Comparison of ENCODE assay signal across 1 cellular context in the genomic region with DNA sequence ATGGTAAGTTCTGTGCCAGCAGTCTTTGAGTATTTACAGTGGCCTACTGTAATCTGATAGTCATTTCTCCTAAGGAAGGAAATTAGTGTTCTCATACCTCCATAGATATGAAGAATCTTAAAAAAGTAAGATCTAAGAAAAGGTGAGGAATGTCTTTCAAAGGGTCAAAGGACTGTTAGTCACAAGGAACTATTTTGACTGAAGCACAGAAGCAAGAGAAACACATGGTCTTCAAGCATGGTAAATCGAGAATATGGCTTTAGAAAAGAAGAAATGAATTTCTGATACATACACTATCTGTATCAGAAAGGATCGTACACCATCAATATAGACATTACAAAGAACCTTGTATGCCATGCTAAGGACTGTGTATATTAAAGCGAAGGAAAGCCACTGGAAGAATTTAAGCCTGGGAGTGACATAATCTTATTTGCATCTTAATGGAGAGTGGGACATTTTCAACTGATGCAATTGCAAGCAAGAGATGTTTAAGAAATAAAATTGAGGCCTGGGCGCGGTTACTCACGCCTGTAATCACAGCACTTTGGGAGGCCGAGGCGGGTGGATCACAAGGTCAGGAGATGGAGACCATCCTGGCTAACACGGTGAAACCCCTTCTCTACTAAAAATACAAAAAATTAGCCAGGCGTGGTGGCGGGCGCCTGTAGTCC.
TF ChIP-seq lines count a peak whose summit lies in the region.

No MANE protein-coding gene starts in this region.

TF ChIP-seq in K562, 482 proteins besides CTCF, POLR2A, EP300 and RAD21 (continued from another document):
- TF ChIP-seq SRSF3 (IDR thresholded peaks at IDR 0.05; ENCODE audit: insufficient read depth, low read length) (no peak), CBX2 (IDR thresholded peaks at IDR 0.05; ENCODE audit: insufficient read depth, low read length, poor library complexity, severe bottlenecking) (no peak), CEBPB (tag; IDR thresholded peaks at IDR 0.05) (peak; percentile 14; the same call in 1 of the 2 replicates), POLR2H (tag; IDR thresholded peaks at IDR 0.05; ENCODE audit: low read depth) (peak; percentile 68), CEBPG (CRISPR knock-in tag; IDR thresholded peaks at IDR 0.05) (peak; percentile 97), CEBPG (tag; conservative IDR thresholded peaks at IDR 0.05 in 1 of 2, IDR thresholded peaks at IDR 0.05 in 1 of 2) (peak; percentile 59 to 96), HIVEP1 (CRISPR knock-in tag; IDR thresholded peaks at IDR 0.05) (peak; percentile 55; the same call in 1 of the 2 replicates), SMARCA4 (IDR thresholded peaks at IDR 0.05) (peak; percentile 31; the same call in 1 of the 2 replicates), JUN (IDR thresholded peaks at IDR 0.05; ENCODE audit: borderline replicate concordance, low read depth, low read length) (peak; percentile 62; the same call in 1 of the 2 replicates), JUN (CRISPR knock-in tag; IDR thresholded peaks at IDR 0.05; ENCODE audit: borderline replicate concordance) (no peak), MEF2D (tag; conservative IDR thresholded peaks at IDR 0.05; ENCODE audit: low read depth) (peak; percentile 47; the same call in 1 of the 2 replicates), ZKSCAN1 (IDR thresholded peaks at IDR 0.05; ENCODE audit: low read depth, low read length) (no peak), ZNF197 (CRISPR knock-in tag; IDR thresholded peaks at IDR 0.05; ENCODE audit: low read depth) (no peak), EP400 (IDR thresholded peaks at IDR 0.05) (peak; percentile 59), JUND (IDR thresholded peaks at IDR 0.05; ENCODE audit: borderline replicate concordance, low read depth, low read length) (peak; percentile 45; the same call in 1 of the 2 replicates), JUND (tag; IDR thresholded peaks at IDR 0.05; ENCODE audit: borderline replicate concordance, low read depth, low read length) (no peak)
- TF ChIP-seq, protein P1, sequence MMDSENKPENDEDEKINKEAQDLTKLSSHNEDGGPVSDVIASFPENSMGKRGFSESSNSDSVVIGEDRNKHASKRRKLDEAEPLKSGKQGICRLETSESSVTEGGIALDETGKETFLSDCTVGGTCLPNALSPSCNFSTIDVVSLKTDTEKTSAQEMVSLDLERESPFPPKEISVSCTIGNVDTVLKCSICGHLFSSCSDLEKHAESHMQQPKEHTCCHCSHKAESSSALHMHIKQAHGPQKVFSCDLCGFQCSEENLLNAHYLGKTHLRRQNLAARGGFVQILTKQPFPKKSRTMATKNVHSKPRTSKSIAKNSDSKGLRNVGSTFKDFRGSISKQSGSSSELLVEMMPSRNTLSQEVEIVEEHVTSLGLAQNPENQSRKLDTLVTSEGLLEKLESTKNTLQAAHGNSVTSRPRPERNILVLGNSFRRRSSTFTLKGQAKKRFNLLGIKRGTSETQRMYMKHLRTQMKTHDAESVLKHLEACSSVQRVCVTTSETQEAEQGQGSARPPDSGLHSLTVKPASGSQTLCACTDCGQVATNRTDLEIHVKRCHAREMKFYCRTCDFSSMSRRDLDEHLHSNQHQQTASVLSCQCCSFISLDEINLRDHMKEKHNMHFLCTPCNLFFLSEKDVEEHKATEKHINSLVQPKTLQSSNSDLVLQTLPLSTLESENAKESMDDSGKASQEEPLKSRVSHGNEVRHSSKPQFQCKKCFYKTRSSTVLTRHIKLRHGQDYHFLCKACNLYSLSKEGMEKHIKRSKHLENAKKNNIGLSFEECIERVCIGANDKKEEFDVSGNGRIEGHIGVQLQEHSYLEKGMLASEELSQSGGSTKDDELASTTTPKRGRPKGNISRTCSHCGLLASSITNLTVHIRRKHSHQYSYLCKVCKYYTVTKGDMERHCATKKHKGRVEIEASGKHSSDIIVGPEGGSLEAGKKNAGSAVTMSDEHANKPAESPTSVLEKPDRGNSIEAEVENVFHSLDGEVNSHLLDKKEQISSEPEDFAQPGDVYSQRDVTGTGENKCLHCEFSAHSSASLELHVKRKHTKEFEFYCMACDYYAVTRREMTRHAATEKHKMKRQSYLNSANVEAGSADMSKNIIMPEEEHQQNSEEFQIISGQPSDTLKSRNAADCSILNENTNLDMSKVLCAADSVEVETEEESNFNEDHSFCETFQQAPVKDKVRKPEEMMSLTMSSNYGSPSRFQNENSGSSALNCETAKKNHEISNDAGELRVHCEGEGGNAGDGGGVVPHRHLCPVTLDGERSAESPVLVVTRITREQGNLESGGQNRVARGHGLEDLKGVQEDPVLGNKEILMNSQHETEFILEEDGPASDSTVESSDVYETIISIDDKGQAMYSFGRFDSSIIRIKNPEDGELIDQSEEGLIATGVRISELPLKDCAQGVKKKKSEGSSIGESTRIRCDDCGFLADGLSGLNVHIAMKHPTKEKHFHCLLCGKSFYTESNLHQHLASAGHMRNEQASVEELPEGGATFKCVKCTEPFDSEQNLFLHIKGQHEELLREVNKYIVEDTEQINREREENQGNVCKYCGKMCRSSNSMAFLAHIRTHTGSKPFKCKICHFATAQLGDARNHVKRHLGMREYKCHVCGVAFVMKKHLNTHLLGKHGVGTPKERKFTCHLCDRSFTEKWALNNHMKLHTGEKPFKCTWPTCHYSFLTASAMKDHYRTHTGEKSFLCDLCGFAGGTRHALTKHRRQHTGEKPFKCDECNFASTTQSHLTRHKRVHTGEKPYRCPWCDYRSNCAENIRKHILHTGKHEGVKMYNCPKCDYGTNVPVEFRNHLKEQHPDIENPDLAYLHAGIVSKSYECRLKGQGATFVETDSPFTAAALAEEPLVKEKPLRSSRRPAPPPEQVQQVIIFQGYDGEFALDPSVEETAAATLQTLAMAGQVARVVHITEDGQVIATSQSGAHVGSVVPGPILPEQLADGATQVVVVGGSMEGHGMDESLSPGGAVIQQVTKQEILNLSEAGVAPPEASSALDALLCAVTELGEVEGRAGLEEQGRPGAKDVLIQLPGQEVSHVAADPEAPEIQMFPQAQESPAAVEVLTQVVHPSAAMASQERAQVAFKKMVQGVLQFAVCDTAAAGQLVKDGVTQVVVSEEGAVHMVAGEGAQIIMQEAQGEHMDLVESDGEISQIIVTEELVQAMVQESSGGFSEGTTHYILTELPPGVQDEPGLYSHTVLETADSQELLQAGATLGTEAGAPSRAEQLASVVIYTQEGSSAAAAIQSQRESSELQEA (IDR thresholded peaks at IDR 0.05; ENCODE audit: low read depth): no peak
- TF ChIP-seq, protein P2, sequence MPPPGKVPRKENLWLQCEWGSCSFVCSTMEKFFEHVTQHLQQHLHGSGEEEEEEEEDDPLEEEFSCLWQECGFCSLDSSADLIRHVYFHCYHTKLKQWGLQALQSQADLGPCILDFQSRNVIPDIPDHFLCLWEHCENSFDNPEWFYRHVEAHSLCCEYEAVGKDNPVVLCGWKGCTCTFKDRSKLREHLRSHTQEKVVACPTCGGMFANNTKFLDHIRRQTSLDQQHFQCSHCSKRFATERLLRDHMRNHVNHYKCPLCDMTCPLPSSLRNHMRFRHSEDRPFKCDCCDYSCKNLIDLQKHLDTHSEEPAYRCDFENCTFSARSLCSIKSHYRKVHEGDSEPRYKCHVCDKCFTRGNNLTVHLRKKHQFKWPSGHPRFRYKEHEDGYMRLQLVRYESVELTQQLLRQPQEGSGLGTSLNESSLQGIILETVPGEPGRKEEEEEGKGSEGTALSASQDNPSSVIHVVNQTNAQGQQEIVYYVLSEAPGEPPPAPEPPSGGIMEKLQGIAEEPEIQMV (tag; conservative IDR thresholded peaks at IDR 0.05; ENCODE audit: low read depth): 0 out of 2 replicates have a peak, but pooled peaks have one; percentile 18
- TF ChIP-seq, protein P3, sequence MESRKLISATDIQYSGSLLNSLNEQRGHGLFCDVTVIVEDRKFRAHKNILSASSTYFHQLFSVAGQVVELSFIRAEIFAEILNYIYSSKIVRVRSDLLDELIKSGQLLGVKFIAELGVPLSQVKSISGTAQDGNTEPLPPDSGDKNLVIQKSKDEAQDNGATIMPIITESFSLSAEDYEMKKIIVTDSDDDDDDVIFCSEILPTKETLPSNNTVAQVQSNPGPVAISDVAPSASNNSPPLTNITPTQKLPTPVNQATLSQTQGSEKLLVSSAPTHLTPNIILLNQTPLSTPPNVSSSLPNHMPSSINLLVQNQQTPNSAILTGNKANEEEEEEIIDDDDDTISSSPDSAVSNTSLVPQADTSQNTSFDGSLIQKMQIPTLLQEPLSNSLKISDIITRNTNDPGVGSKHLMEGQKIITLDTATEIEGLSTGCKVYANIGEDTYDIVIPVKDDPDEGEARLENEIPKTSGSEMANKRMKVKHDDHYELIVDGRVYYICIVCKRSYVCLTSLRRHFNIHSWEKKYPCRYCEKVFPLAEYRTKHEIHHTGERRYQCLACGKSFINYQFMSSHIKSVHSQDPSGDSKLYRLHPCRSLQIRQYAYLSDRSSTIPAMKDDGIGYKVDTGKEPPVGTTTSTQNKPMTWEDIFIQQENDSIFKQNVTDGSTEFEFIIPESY (CRISPR knock-in tag; IDR thresholded peaks at IDR 0.05): peak; percentile 81
- TF ChIP-seq, protein P4, sequence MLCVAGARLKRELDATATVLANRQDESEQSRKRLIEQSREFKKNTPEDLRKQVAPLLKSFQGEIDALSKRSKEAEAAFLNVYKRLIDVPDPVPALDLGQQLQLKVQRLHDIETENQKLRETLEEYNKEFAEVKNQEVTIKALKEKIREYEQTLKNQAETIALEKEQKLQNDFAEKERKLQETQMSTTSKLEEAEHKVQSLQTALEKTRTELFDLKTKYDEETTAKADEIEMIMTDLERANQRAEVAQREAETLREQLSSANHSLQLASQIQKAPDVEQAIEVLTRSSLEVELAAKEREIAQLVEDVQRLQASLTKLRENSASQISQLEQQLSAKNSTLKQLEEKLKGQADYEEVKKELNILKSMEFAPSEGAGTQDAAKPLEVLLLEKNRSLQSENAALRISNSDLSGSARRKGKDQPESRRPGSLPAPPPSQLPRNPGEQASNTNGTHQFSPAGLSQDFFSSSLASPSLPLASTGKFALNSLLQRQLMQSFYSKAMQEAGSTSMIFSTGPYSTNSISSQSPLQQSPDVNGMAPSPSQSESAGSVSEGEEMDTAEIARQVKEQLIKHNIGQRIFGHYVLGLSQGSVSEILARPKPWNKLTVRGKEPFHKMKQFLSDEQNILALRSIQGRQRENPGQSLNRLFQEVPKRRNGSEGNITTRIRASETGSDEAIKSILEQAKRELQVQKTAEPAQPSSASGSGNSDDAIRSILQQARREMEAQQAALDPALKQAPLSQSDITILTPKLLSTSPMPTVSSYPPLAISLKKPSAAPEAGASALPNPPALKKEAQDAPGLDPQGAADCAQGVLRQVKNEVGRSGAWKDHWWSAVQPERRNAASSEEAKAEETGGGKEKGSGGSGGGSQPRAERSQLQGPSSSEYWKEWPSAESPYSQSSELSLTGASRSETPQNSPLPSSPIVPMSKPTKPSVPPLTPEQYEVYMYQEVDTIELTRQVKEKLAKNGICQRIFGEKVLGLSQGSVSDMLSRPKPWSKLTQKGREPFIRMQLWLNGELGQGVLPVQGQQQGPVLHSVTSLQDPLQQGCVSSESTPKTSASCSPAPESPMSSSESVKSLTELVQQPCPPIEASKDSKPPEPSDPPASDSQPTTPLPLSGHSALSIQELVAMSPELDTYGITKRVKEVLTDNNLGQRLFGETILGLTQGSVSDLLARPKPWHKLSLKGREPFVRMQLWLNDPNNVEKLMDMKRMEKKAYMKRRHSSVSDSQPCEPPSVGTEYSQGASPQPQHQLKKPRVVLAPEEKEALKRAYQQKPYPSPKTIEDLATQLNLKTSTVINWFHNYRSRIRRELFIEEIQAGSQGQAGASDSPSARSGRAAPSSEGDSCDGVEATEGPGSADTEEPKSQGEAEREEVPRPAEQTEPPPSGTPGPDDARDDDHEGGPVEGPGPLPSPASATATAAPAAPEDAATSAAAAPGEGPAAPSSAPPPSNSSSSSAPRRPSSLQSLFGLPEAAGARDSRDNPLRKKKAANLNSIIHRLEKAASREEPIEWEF (CRISPR knock-in tag; IDR thresholded peaks at IDR 0.05): no peak
